8 cellular contexts compared by ENCODE assay signal in the genomic region with DNA sequence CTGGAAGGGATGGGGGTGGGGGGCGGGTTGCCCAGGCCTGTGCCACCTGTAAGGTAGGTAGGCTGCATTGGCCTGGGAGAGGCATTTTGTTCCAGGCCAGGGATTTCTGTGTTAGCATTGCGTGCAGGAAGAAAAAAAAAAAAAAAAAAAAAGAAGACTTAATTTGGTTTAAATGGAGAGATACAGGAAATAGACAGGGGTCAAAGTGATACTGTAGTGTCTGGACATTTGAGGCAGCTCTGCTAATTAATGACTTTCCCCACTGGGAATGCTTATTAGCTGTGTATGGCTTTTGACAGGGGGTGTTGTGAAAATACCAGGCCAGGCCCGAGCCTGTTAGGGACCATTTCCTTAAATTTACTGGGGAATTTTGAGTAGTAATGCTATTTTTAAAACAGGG. TPM values are rescaled to one million over a fixed set of nuclear protein-coding genes. Genes with fewer than 3 reads are reported as not detected.
A peak's percentile ranks its signal among the peaks of the same experiment; 100 is the strongest.
DNase-seq lines count a peak whose midpoint lies in the region; ATAC-seq and TF ChIP-seq lines count a peak whose summit lies in the region.

No MANE protein-coding gene starts in this region.

- H3K36me3 Mint-ChIP-seq in activated CD4-positive, alpha-beta memory T cell treated with anti-CD3 and anti-CD28 coated beads for 36 hours: peaks cover 3% of the 10 kb centered on the region

- H3K36me3 ChIP-seq in SK-N-SH (replicated peaks in 1 of 2; ENCODE audit: control insufficient read depth in 1 of 2, insufficient read depth in 2 of 2, low read length in 1 of 2): peaks cover 0 to 4% of the 10 kb centered on the region in 2 experiments
- no peaks in the 10 kb centered on the region for H3K36me3 ChIP-seq in subcutaneous abdominal adipose tissue (ENCODE audit: control insufficient read depth in 5 of 5, insufficient read depth in 5 of 5, low read length in 5 of 5)

- H3K27ac ChIP-seq in SK-N-SH (ENCODE audit: low read depth in 2 of 2, low read length in 1 of 2) (peak overlapping the region; percentile 49 to 83; a peak in 2 of 4 replicates), subcutaneous abdominal adipose tissue (ENCODE audit: low read depth, low read length) (no peak overlapping the region)

- ATAC-seq in SK-N-SH treated with all-trans-retinoic acid at 6 μM for 48 hours: no peak
- ATAC-seq in GM21515 (IDR thresholded peaks at IDR 0.05; ENCODE audit: unreplicated experiment): no peak
- no peak for ATAC-seq in GM21381 (IDR thresholded peaks at IDR 0.05; ENCODE audit: unreplicated experiment)

- DNase-seq in SK-N-SH: no peak
- no peak for DNase-seq in activated CD4-positive, alpha-beta memory T cell treated with anti-CD3 and anti-CD28 coated beads for 36 hours
- DNase-seq in dedifferentiated amniotic fluid mesenchymal stem cell (ENCODE audit: extremely low spot score): no peak

- H3K9me3 ChIP-seq in SK-N-SH: no peaks in the 10 kb centered on the region
- no peaks in the 10 kb centered on the region for H3K9me3 ChIP-seq in iPS-18c (ENCODE audit: control insufficient read depth, insufficient read depth, low read length)
- H3K9me3 ChIP-seq in subcutaneous abdominal adipose tissue (ENCODE audit: control insufficient read depth in 5 of 5, low read length in 5 of 5): no peaks in the 10 kb centered on the region

- no peaks in the 10 kb centered on the region for H3K27me3 Mint-ChIP-seq in activated CD4-positive, alpha-beta memory T cell treated with anti-CD3 and anti-CD28 coated beads for 36 hours

- CTCF ChIA-PET in SK-N-SH (lab: Yijun Ruan, JAX): interaction anchor here (1.2 to 1.7 kb wide), 2 partner anchors 13 to 25 kb away, joined by 3 read pairs; no protein-coding TSS in a partner anchor
- CTCF ChIA-PET in activated CD4-positive, alpha-beta memory T cell treated with anti-CD3 and anti-CD28 coated beads for 36 hours (lab: Charles Lee): interaction anchor here (1.7 kb wide), 1 partner anchor 23 kb away, joined by 6 read pairs; no protein-coding TSS in a partner anchor

- POLR2A ChIA-PET in SK-N-SH (lab: Yijun Ruan, JAX): interaction anchor here (4.1 kb wide), 1 partner anchor 24 kb away, joined by 39 read pairs; a partner anchor contains a TSS
- POLR2A ChIA-PET in activated CD4-positive, alpha-beta memory T cell treated with anti-CD3 and anti-CD28 coated beads for 36 hours (lab: Charles Lee): interaction anchor here (0.6 to 5.6 kb wide), 2 partner anchors 24 to 1634 kb away, joined by 3 to 89 read pairs; a partner anchor contains a TSS

- intact Hi-C loops in activated CD4-positive, alpha-beta memory T cell treated with anti-CD3 and anti-CD28 coated beads for 36 hours (cut with micrococcal nuclease): loop anchor here (2.0 kb wide), 1 partner anchor 19 kb away; no protein-coding TSS in a partner anchor

- H4K20me1 ChIP-seq in SK-N-SH (ENCODE audit: insufficient read depth): peaks cover 52% of the 10 kb centered on the region

- peak overlapping the region; percentile 75 for H3K4me3 Mint-ChIP-seq in activated CD4-positive, alpha-beta memory T cell treated with anti-CD3 and anti-CD28 coated beads for 36 hours

- peaks cover 58% of the 10 kb centered on the region for H3K79me2 ChIP-seq in SK-N-SH (ENCODE audit: insufficient read depth)

- no peak for TF ChIP-seq EP300 in SK-N-SH (IDR thresholded peaks at IDR 0.05; ENCODE audit: borderline replicate concordance in 1 of 2, low read depth in 1 of 2, low read length in 1 of 2)

- peaks cover 14 to 17% of the 10 kb centered on the region in 2 experiments; a peak in 3 of 4 replicates for H3K4me1 ChIP-seq in SK-N-SH (ENCODE audit: control insufficient read depth in 1 of 2, insufficient read depth in 2 of 2, low read depth in 1 of 2, low read length in 1 of 2)
- H3K4me1 ChIP-seq in subcutaneous abdominal adipose tissue (ENCODE audit: control insufficient read depth in 5 of 5, insufficient read depth in 5 of 5, low read length in 5 of 5): peaks cover 0 to 25% (median 20%) of the 10 kb centered on the region in 5 donors

- H3K4me3 ChIP-seq in SK-N-SH (ENCODE audit: low read depth in 2 of 2, low read length in 1 of 2) (peak overlapping the region; percentile 70 to 79), iPS-18c (ENCODE audit: insufficient read depth, low read depth, low read length) (peak overlapping the region; percentile 73), subcutaneous abdominal adipose tissue (ENCODE audit: low read depth in 1 of 5, low read length in 5 of 5) (peak overlapping the region; percentile 59 to 80 (median 70))

- peaks cover 12% of the 10 kb centered on the region for H3F3A ChIP-seq in SK-N-SH (replicated peaks; ENCODE audit: insufficient read depth)

- TF ChIP-seq CTCF in SK-N-SH (IDR thresholded peaks at IDR 0.05): no peak

- TF ChIP-seq RAD21 in SK-N-SH (IDR thresholded peaks at IDR 0.05; ENCODE audit: low read length): no peak

- H3K27me3 ChIP-seq in SK-N-SH (ENCODE audit: insufficient read depth) (no peaks in the 10 kb centered on the region), subcutaneous abdominal adipose tissue (ENCODE audit: control insufficient read depth in 5 of 5, insufficient read depth in 4 of 5, low read length in 5 of 5) (no peaks in the 10 kb centered on the region)

- H2AFZ ChIP-seq in SK-N-SH (ENCODE audit: low read depth): no peak overlapping the region

- peaks cover 50% of the 10 kb centered on the region for H3K4me1 Mint-ChIP-seq in activated CD4-positive, alpha-beta memory T cell treated with anti-CD3 and anti-CD28 coated beads for 36 hours (ENCODE audit: low read depth)

- H3K27ac Mint-ChIP-seq in activated CD4-positive, alpha-beta memory T cell treated with anti-CD3 and anti-CD28 coated beads for 36 hours: peak overlapping the region; percentile 18

- H3K9me3 Mint-ChIP-seq in activated CD4-positive, alpha-beta memory T cell treated with anti-CD3 and anti-CD28 coated beads for 36 hours: no peaks in the 10 kb centered on the region

- no peaks in the 10 kb centered on the region for H3K9me2 ChIP-seq in SK-N-SH

- 0% methylated on average over 3 of the region's 3 CpGs for WGBS in SK-N-SH (ENCODE audit: low lambda C conversion rate)

- peak overlapping the region; percentile 94 for H3K4me2 ChIP-seq in SK-N-SH

- H3K9ac ChIP-seq in SK-N-SH (peak overlapping the region; percentile 93), subcutaneous abdominal adipose tissue (ENCODE audit: low read length in 5 of 5) (peak overlapping the region in 4 of 5 donors; percentile 71 to 87 (median 80))

TF ChIP-seq in SK-N-SH, 30 proteins besides CTCF, POLR2A, EP300 and RAD21:
- TF ChIP-seq, protein P1, sequence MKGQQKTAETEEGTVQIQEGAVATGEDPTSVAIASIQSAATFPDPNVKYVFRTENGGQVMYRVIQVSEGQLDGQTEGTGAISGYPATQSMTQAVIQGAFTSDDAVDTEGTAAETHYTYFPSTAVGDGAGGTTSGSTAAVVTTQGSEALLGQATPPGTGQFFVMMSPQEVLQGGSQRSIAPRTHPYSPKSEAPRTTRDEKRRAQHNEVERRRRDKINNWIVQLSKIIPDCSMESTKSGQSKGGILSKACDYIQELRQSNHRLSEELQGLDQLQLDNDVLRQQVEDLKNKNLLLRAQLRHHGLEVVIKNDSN (IDR thresholded peaks at IDR 0.05; ENCODE audit: borderline replicate concordance, low read depth): no peak
- TF ChIP-seq MXI1 (IDR thresholded peaks at IDR 0.05; ENCODE audit: low read depth, low read length): peak; percentile 15; the same call in 1 of the 2 replicates

TF ChIP-seq in SK-N-SH treated with all-trans-retinoic acid at 6 μM for 48 hours, 23 proteins besides CTCF, POLR2A, EP300 and RAD21:
- TF ChIP-seq OSR1 (CRISPR knock-in tag; IDR thresholded peaks at IDR 0.05) (no peak), TOX (CRISPR knock-in tag; IDR thresholded peaks at IDR 0.05; ENCODE audit: borderline replicate concordance) (no peak), ZFP3 (CRISPR knock-in tag; IDR thresholded peaks at IDR 0.05) (no peak), ARNTL (CRISPR knock-in tag; IDR thresholded peaks at IDR 0.05; ENCODE audit: borderline replicate concordance, low read depth) (no peak), TCF4 (CRISPR knock-in tag; IDR thresholded peaks at IDR 0.05; ENCODE audit: borderline replicate concordance) (no peak)
TF ChIP-seq in SK-N-SH treated with all-trans-retinoic acid at 6 μM for 48 hours: peak in this region for 0.

RNA-seq across cellular contexts. Expression of a gene that starts 0.9 kb away (rescaled TPM):
- 10.6 and 14.0 TPM in 2 replicates for polyA plus RNA-seq in SK-N-SH (2012; rRNA removed)
- polyA plus RNA-seq in SK-N-SH (2012; cell fraction: cytosol; rRNA removed): 15.9 and 17.4 TPM in 2 replicates
- 9.2 and 19.3 TPM in 2 replicates for polyA plus RNA-seq in SK-N-SH (2012; cell fraction: nucleus; rRNA removed)
- 10 to 100 TPM; 22.0 to 27.2 TPM for total RNA-seq in activated CD4-positive, alpha-beta memory T cell treated with anti-CD3 and anti-CD28 coated beads for 36 hours

RNA-seq across cellular contexts. Expression of a gene that starts 24.3 kb away (rescaled TPM):
- polyA plus RNA-seq in SK-N-SH (2012; rRNA removed): 3.2 and 5.5 TPM in 2 replicates
- polyA plus RNA-seq in SK-N-SH (2012; cell fraction: cytosol; rRNA removed): 3.4 and 3.7 TPM in 2 replicates
- 8.0 and 14.1 TPM in 2 replicates for polyA plus RNA-seq in SK-N-SH (2012; cell fraction: nucleus; rRNA removed)
- 1 to 10 TPM; 6.5 TPM for total RNA-seq in activated CD4-positive, alpha-beta memory T cell treated with anti-CD3 and anti-CD28 coated beads for 36 hours
